9 cellular contexts compared by ENCODE assay signal in genomic region chr4:145299380-145300076, GRCh38.
A peak's percentile ranks its signal among the peaks of the same experiment; 100 is the strongest.
DNase-seq lines count a peak whose midpoint lies in the region; ATAC-seq and TF ChIP-seq lines count a peak whose summit lies in the region.
"Had no signal": no experiment of that assay in that cellular context is flagged by ENCODE, and none has a peak within 500 bp of the region (broad histone marks: within the 10 kb centered on the region; RNA-seq: fewer than 3 reads in every experiment).

No MANE protein-coding gene starts in this region.

- H3K27ac ChIP-seq in tibial artery = no peak overlapping the region
- no peak overlapping the region for H3K27ac ChIP-seq in WERI-Rb-1
- H3K27ac ChIP-seq: C4-2B had no signal

- intact Hi-C loops in tibial artery (cut with DNase I; ENCODE audit: low total_unique reads) = no loop called here

- H3K9me3 ChIP-seq in tibial artery (no peaks in the 10 kb centered on the region), WERI-Rb-1 (ENCODE audit: severe bottlenecking) (no peaks in the 10 kb centered on the region)

- H3K4me3 Mint-ChIP-seq in activated CD8-positive, alpha-beta memory T cell treated with anti-CD3 and anti-CD28 coated beads, Interleukin-2, amount 10 ng/mL, durations not matched to agents 7 days and 5 days = no peak overlapping the region

- H3K27me3 Mint-ChIP-seq in activated CD8-positive, alpha-beta memory T cell treated with anti-CD3 and anti-CD28 coated beads, Interleukin-2, amount 10 ng/mL, durations not matched to agents 7 days and 5 days = peaks cover 5% of the 10 kb centered on the region

- H3K27me3 ChIP-seq in tibial artery (no peaks in the 10 kb centered on the region), WERI-Rb-1 (ENCODE audit: insufficient read depth, low read depth, severe bottlenecking) (no peaks in the 10 kb centered on the region)

- H3K9me3 Mint-ChIP-seq in activated CD8-positive, alpha-beta memory T cell treated with anti-CD3 and anti-CD28 coated beads, Interleukin-2, amount 10 ng/mL, durations not matched to agents 7 days and 5 days (ENCODE audit: low read depth) = peaks cover 2% of the 10 kb centered on the region

- ATAC-seq in GM19438 (IDR thresholded peaks at IDR 0.05; ENCODE audit: low read depth, unreplicated experiment) (peak; percentile 77), HG03469 (IDR thresholded peaks at IDR 0.05; ENCODE audit: unreplicated experiment) (peak; percentile 97)
- peak; percentile 55 for ATAC-seq in activated CD8-positive, alpha-beta memory T cell treated with anti-CD3 and anti-CD28 coated beads, Interleukin-2, amount 10 ng/mL, durations not matched to agents 7 days and 5 days

- no peaks in the 10 kb centered on the region for H3K4me1 ChIP-seq in tibial artery

- H3K36me3 ChIP-seq in tibial artery = no peaks in the 10 kb centered on the region
- no peaks in the 10 kb centered on the region for H3K36me3 ChIP-seq in WERI-Rb-1

- DNase-seq in A172 (ENCODE audit: low spot score) (peak; percentile 38), kidney glomerular epithelial cell (lab: John Stamatoyannopoulos, UW) (peak; percentile 63), tibial artery (no peak), NCI-H1417 (lab: John Stamatoyannopoulos, UW) (no peak), WERI-Rb-1 (no peak)
- DNase-seq in activated CD8-positive, alpha-beta memory T cell treated with anti-CD3 and anti-CD28 coated beads, Interleukin-2, amount 10 ng/mL, durations not matched to agents 7 days and 5 days = peak; percentile 52

- CTCF ChIA-PET in activated CD8-positive, alpha-beta memory T cell treated with anti-CD3 and anti-CD28 coated beads, Interleukin-2, amount 10 ng/mL, durations not matched to agents 7 days and 5 days (lab: Charles Lee) = no interaction called here

- no peaks in the 10 kb centered on the region for H3K36me3 Mint-ChIP-seq in activated CD8-positive, alpha-beta memory T cell treated with anti-CD3 and anti-CD28 coated beads, Interleukin-2, amount 10 ng/mL, durations not matched to agents 7 days and 5 days

- H3K4me3 ChIP-seq in tibial artery = no peak overlapping the region
- no peak overlapping the region for H3K4me3 ChIP-seq in WERI-Rb-1 (ENCODE audit: low read depth, low read length)

- no peak overlapping the region for H3K27ac Mint-ChIP-seq in activated CD8-positive, alpha-beta memory T cell treated with anti-CD3 and anti-CD28 coated beads, Interleukin-2, amount 10 ng/mL, durations not matched to agents 7 days and 5 days

- TF ChIP-seq CTCF in tibial artery (IDR thresholded peaks at IDR 0.05) = no peak
- no peak for TF ChIP-seq CTCF in WERI-Rb-1 (IDR thresholded peaks at IDR 0.05; ENCODE audit: low read depth, low read length)

- H3K4me1 Mint-ChIP-seq in activated CD8-positive, alpha-beta memory T cell treated with anti-CD3 and anti-CD28 coated beads, Interleukin-2, amount 10 ng/mL, durations not matched to agents 7 days and 5 days = peaks cover 4% of the 10 kb centered on the region

Comparison
In these comparisons a context has a peak if more than half of its experiments do, and no peak if none do; other contexts are left out.
1. DNase-seq: peak in A172 (single experiment), activated CD8-positive, alpha-beta memory T cell treated with anti-CD3 and anti-CD28 coated beads, Interleukin-2, amount 10 ng/mL, durations not matched to agents 7 days and 5 days (single experiment) and kidney glomerular epithelial cell (single experiment); none in tibial artery (0 of 2), NCI-H1417 (0 of 3) and WERI-Rb-1 (single experiment).
2. Peak in every context shown above with its lines, with median percentiles within 50 percentile points of each other: ATAC-seq.